In genomic region chr3:16407365-16407764, GRCh38 we compare ENCODE assay signal across 14 cellular contexts.
"Had no signal": no experiment of that assay in that cellular context is flagged by ENCODE, and none has a peak within 500 bp of the region (broad histone marks: within the 10 kb centered on the region; RNA-seq: fewer than 3 reads in every experiment).

No MANE protein-coding gene starts in this region.

- H3K4me1 ChIP-seq: sigmoid colon had no signal

- H3K9me3 Mint-ChIP-seq: activated naive CD4-positive, alpha-beta T cell treated with anti-CD3 and anti-CD28 coated beads, Interleukin-2, amount 50 U/mL, for 24 hours; naive thymus-derived CD4-positive, alpha-beta T cell; stimulated activated naive CD8-positive, alpha-beta T cell treated with anti-CD3 and anti-CD28 coated beads, Interleukin-15, amount 100 ng/mL, for 72 hours had no signal

- H3K27me3 ChIP-seq: sigmoid colon had no signal

- H3K9me3 ChIP-seq: psoas muscle, sigmoid colon, thoracic aorta had no signal

- H3K27ac ChIP-seq: coronary artery, psoas muscle, thoracic aorta had no signal

- H3K4me3 Mint-ChIP-seq: activated naive CD4-positive, alpha-beta T cell treated with anti-CD3 and anti-CD28 coated beads, Interleukin-2, amount 50 U/mL, for 24 hours; naive thymus-derived CD4-positive, alpha-beta T cell; stimulated activated naive CD8-positive, alpha-beta T cell treated with anti-CD3 and anti-CD28 coated beads, Interleukin-15, amount 100 ng/mL, for 72 hours had no signal

- H3K36me3 ChIP-seq: sigmoid colon, thoracic aorta had no signal

- H3K4me3 ChIP-seq: coronary artery, psoas muscle, sigmoid colon, thoracic aorta had no signal

- ATAC-seq: left colon; naive thymus-derived CD4-positive, alpha-beta T cell; psoas muscle; stimulated activated naive CD8-positive, alpha-beta T cell treated with anti-CD3 and anti-CD28 coated beads, Interleukin-15, amount 100 ng/mL, for 72 hours had no signal

- H3K27me3 Mint-ChIP-seq: activated naive CD4-positive, alpha-beta T cell treated with anti-CD3 and anti-CD28 coated beads, Interleukin-2, amount 50 U/mL, for 24 hours; naive thymus-derived CD4-positive, alpha-beta T cell; stimulated activated naive CD8-positive, alpha-beta T cell treated with anti-CD3 and anti-CD28 coated beads, Interleukin-15, amount 100 ng/mL, for 72 hours had no signal

- DNase-seq: activated CD4-positive, alpha-beta T cell treated with anti-CD3 and anti-CD28 coated beads, Interleukin-2, amount 50 U/mL, for 1 hour; anterior cingulate cortex; effector CD8-positive, alpha-beta T cell; left colon; naive thymus-derived CD4-positive, alpha-beta T cell; occipital lobe; psoas muscle; sigmoid colon; stimulated activated CD4-positive, alpha-beta T cell treated with anti-CD3 and anti-CD28 coated beads, Interleukin-2, amount 100 ng/mL, for 48 hours; stimulated activated naive CD8-positive, alpha-beta T cell treated with anti-CD3 and anti-CD28 coated beads, Interleukin-15, amount 100 ng/mL, for 72 hours; T-helper 2 cell had no signal
